In genomic region chr18:23129355-23130002, GRCh38 we compare ENCODE assay signal across 17 cellular contexts.
"Had no signal": no experiment of that assay in that cellular context is flagged by ENCODE, and none has a peak within 500 bp of the region (broad histone marks: within the 10 kb centered on the region; RNA-seq: fewer than 3 reads in every experiment).

No MANE protein-coding gene starts in this region.

- H3K9me3 ChIP-seq: colonic mucosa, ovary, right lobe of liver, spleen, suprapubic skin, thyroid gland had no signal

- H3K9me3 Mint-ChIP-seq: endodermal cell; immature natural killer cell; natural killer cell treated with Interleukin-12 subunit alpha and Interleukin-12 subunit beta and Interleukin-15 and Interleukin-18, amount 100 ng/mL, for 72 hours; type B pancreatic cell had no signal

- H3K27ac Mint-ChIP-seq: endodermal cell; immature natural killer cell; natural killer cell treated with Interleukin-12 subunit alpha and Interleukin-12 subunit beta and Interleukin-15 and Interleukin-18, amount 100 ng/mL, for 72 hours; neural progenitor cell; progenitor cell of endocrine pancreas; type B pancreatic cell had no signal

- DNase-seq: caudate nucleus; colonic mucosa; effector CD4-positive, alpha-beta T cell; endodermal cell; immature natural killer cell; mammary epithelial cell; nucleus accumbens; ovary; right lobe of liver; spleen; stimulated activated naive CD4-positive, alpha-beta T cell treated with Interleukin-2 at 50 U/mL for 16 hours; thyroid gland had no signal

- H3K4me3 ChIP-seq: colonic mucosa, neural progenitor cell, ovary, right lobe of liver, spleen, suprapubic skin, thyroid gland had no signal

- H3K9ac ChIP-seq: neural progenitor cell had no signal

- ATAC-seq: natural killer cell treated with Interleukin-12 subunit alpha and Interleukin-12 subunit beta and Interleukin-15 and Interleukin-18, amount 100 ng/mL, for 72 hours had no signal

- H2AFZ ChIP-seq: neural progenitor cell had no signal

- H3K36me3 Mint-ChIP-seq: immature natural killer cell; natural killer cell treated with Interleukin-12 subunit alpha and Interleukin-12 subunit beta and Interleukin-15 and Interleukin-18, amount 100 ng/mL, for 72 hours; type B pancreatic cell had no signal

- H3K4me3 Mint-ChIP-seq: endodermal cell; immature natural killer cell; natural killer cell treated with Interleukin-12 subunit alpha and Interleukin-12 subunit beta and Interleukin-15 and Interleukin-18, amount 100 ng/mL, for 72 hours; neural progenitor cell; type B pancreatic cell had no signal

- H3K4me2 ChIP-seq: neural progenitor cell had no signal

- H3K36me3 ChIP-seq: colonic mucosa, neural progenitor cell, ovary, right lobe of liver, spleen, suprapubic skin, thyroid gland had no signal

- H3K27me3 ChIP-seq: colonic mucosa, ovary, right lobe of liver, suprapubic skin, thyroid gland had no signal

- H3K27ac ChIP-seq: colonic mucosa, neural progenitor cell, ovary, suprapubic skin, thyroid gland had no signal
